8 cellular contexts compared by ENCODE assay signal in genomic region chrX:104045642-104046041, GRCh38. TPM values are rescaled to one million over a fixed set of nuclear protein-coding genes. Genes with fewer than 3 reads are reported as not detected.
"Had no signal": no experiment of that assay in that cellular context is flagged by ENCODE, and none has a peak within 500 bp of the region (broad histone marks: within the 10 kb centered on the region; RNA-seq: fewer than 3 reads in every experiment).

No MANE protein-coding gene starts in this region.

- DNase-seq: H9, HCEC 1CT had no signal

- H2AFZ ChIP-seq: GM23338 had no signal

- H3K4me2 ChIP-seq: GM23338 had no signal

- H3K4me3 ChIP-seq: GM23338 had no signal

- FAIRE-seq: H1, H54, HTR-8/SVneo had no signal

- ATAC-seq: GM23338 had no signal

RNA-seq across cellular contexts. Expression of gene H2BW2, which starts 5.9 kb away (rescaled TPM):
- total RNA-seq: GM23338, H1, H9, HT-29 had no signal
- polyA plus RNA-seq: IgD-negative memory B cell had no signal

RNA-seq across cellular contexts. Expression of gene TMSB15C, which starts 30.4 kb away (rescaled TPM):
- total RNA-seq: HT-29 had no signal

RNA-seq across cellular contexts. Expression of gene H2BW1, which starts 32.1 kb away (rescaled TPM):
- total RNA-seq: H1, HT-29 had no signal
- polyA plus RNA-seq: GM23338, H1, IgD-negative memory B cell had no signal
